Comparison of ENCODE assay signal across 6 cellular contexts in genomic region chr16:57342606-57343005, GRCh38. TPM values are rescaled to one million over a fixed set of nuclear protein-coding genes. Genes with fewer than 3 reads are reported as not detected.
"Had no signal": no experiment of that assay in that cellular context is flagged by ENCODE, and none has a peak within 500 bp of the region (broad histone marks: within the 10 kb centered on the region; RNA-seq: fewer than 3 reads in every experiment).

No MANE protein-coding gene starts in this region.

RNA-seq across cellular contexts. Expression of gene CCL22, which starts 16.0 kb away (rescaled TPM):
- total RNA-seq: HepG2, HT1080, IMR-90, NCI-H460, Right ventricle myocardium inferior, SJCRH30 had no signal

RNA-seq across cellular contexts. Expression of gene CX3CL1, which starts 29.7 kb away (rescaled TPM):
- total RNA-seq: NCI-H460 had no signal

RNA-seq across cellular contexts. Expression of gene PLLP, which starts 58.1 kb away (rescaled TPM):
- total RNA-seq: IMR-90 had no signal
